In genomic region chr7:101363734-101364374, GRCh38 we compare ENCODE assay signal across 9 cellular contexts. TPM values are rescaled to one million over a fixed set of nuclear protein-coding genes. Genes with fewer than 3 reads are reported as not detected.
DNase-seq lines count a peak whose midpoint lies in the region; ATAC-seq and TF ChIP-seq lines count a peak whose summit lies in the region.
"Had no signal": no experiment of that assay in that cellular context is flagged by ENCODE, and none has a peak within 500 bp of the region (broad histone marks: within the 10 kb centered on the region; RNA-seq: fewer than 3 reads in every experiment).

No MANE protein-coding gene starts in this region.

- peak overlapping the region; percentile 81 for H3K4me2 ChIP-seq in OCI-LY3 (ENCODE audit: low read length)

- H3K27me3 ChIP-seq in OCI-LY3 (ENCODE audit: low read depth, low read length): peaks cover 10% of the 10 kb centered on the region

- H3K9ac ChIP-seq in OCI-LY3 (ENCODE audit: low read length): peak overlapping the region; percentile 44; the same call in 1 of the 2 replicates

- TF ChIP-seq CTCF in OCI-LY3 (IDR thresholded peaks at IDR 0.05; ENCODE audit: low read depth, low read length) (peak; percentile 77), neural crest cell (conservative IDR thresholded peaks at IDR 0.05) (peak; percentile 99)

- H3K9me3 ChIP-seq in OCI-LY3 (ENCODE audit: insufficient read depth, low read length): no peaks in the 10 kb centered on the region

- H3K4me3 ChIP-seq in OCI-LY3 (ENCODE audit: low read length): peak overlapping the region; percentile 73

- no peak overlapping the region for H3K27ac ChIP-seq in OCI-LY3 (ENCODE audit: low read length)

- H3K36me3 ChIP-seq in OCI-LY3 (replicated peaks; ENCODE audit: low read depth, low read length): no peaks in the 10 kb centered on the region

- intact Hi-C loops in activated T-helper 2 cell treated with anti-CD3 and anti-CD28 coated beads, Interferon-gamma antibody, Interleukin-2, Interleukin-4, amounts not matched to agents 10 μg/mL and 5 μg/mL and 100 μg/mL, durations not matched to agents 14 hours and 24 hours and 36 hours (cut with micrococcal nuclease): loop anchor here (1.0 to 5.0 kb wide), 2 partner anchors 78 to 143 kb away; no protein-coding TSS in a partner anchor

- H3K4me1 ChIP-seq in OCI-LY3 (ENCODE audit: low read length): peaks cover 18% of the 10 kb centered on the region

- H3K27me3 Mint-ChIP-seq in activated T-helper 2 cell treated with anti-CD3 and anti-CD28 coated beads, Interferon-gamma antibody, Interleukin-2, Interleukin-4, amounts not matched to agents 10 μg/mL and 5 μg/mL and 100 μg/mL, durations not matched to agents 14 hours and 24 hours and 36 hours (ENCODE audit: low read depth): peaks cover 27% of the 10 kb centered on the region
- H3K27me3 Mint-ChIP-seq in neural crest cell (ENCODE audit: low read depth): peaks cover 6% of the 10 kb centered on the region
- peaks cover 18% of the 10 kb centered on the region for H3K27me3 Mint-ChIP-seq in stimulated activated naive CD8-positive, alpha-beta T cell treated with anti-CD3 and anti-CD28 coated beads, Interleukin-15, Interleukin-2, amounts not matched to agents 100 ng/mL and 50 ng/mL, for 24 hours

- H3K9me3 Mint-ChIP-seq in activated T-helper 2 cell treated with anti-CD3 and anti-CD28 coated beads, Interferon-gamma antibody, Interleukin-2, Interleukin-4, amounts not matched to agents 10 μg/mL and 5 μg/mL and 100 μg/mL, durations not matched to agents 14 hours and 24 hours and 36 hours: no peaks in the 10 kb centered on the region
- H3K9me3 Mint-ChIP-seq in neural crest cell: no peaks in the 10 kb centered on the region
- H3K9me3 Mint-ChIP-seq in stimulated activated naive CD8-positive, alpha-beta T cell treated with anti-CD3 and anti-CD28 coated beads, Interleukin-15, Interleukin-2, amounts not matched to agents 100 ng/mL and 50 ng/mL, for 24 hours: no peaks in the 10 kb centered on the region

- H3K27ac Mint-ChIP-seq in activated T-helper 2 cell treated with anti-CD3 and anti-CD28 coated beads, Interferon-gamma antibody, Interleukin-2, Interleukin-4, amounts not matched to agents 10 μg/mL and 5 μg/mL and 100 μg/mL, durations not matched to agents 14 hours and 24 hours and 36 hours: no peak overlapping the region
- no peak overlapping the region for H3K27ac Mint-ChIP-seq in neural crest cell (ENCODE audit: unreplicated experiment)
- no peak overlapping the region for H3K27ac Mint-ChIP-seq in stimulated activated naive CD8-positive, alpha-beta T cell treated with anti-CD3 and anti-CD28 coated beads, Interleukin-15, Interleukin-2, amounts not matched to agents 100 ng/mL and 50 ng/mL, for 24 hours

- no peaks in the 10 kb centered on the region for H3K79me2 ChIP-seq in OCI-LY3 (ENCODE audit: low read length)

- no peak overlapping the region for H3K4me3 Mint-ChIP-seq in activated T-helper 2 cell treated with anti-CD3 and anti-CD28 coated beads, Interferon-gamma antibody, Interleukin-2, Interleukin-4, amounts not matched to agents 10 μg/mL and 5 μg/mL and 100 μg/mL, durations not matched to agents 14 hours and 24 hours and 36 hours (ENCODE audit: low read depth)
- H3K4me3 Mint-ChIP-seq in neural crest cell: peak overlapping the region; percentile 85
- peak overlapping the region; percentile 13 for H3K4me3 Mint-ChIP-seq in stimulated activated naive CD8-positive, alpha-beta T cell treated with anti-CD3 and anti-CD28 coated beads, Interleukin-15, Interleukin-2, amounts not matched to agents 100 ng/mL and 50 ng/mL, for 24 hours

- H4K20me1 ChIP-seq in OCI-LY3 (ENCODE audit: insufficient read depth, low read length): no peaks in the 10 kb centered on the region

- H3K36me3 Mint-ChIP-seq in activated T-helper 2 cell treated with anti-CD3 and anti-CD28 coated beads, Interferon-gamma antibody, Interleukin-2, Interleukin-4, amounts not matched to agents 10 μg/mL and 5 μg/mL and 100 μg/mL, durations not matched to agents 14 hours and 24 hours and 36 hours (ENCODE audit: low read depth): no peaks in the 10 kb centered on the region
- H3K36me3 Mint-ChIP-seq in neural crest cell (ENCODE audit: low read depth): peaks cover 8% of the 10 kb centered on the region
- H3K36me3 Mint-ChIP-seq in stimulated activated naive CD8-positive, alpha-beta T cell treated with anti-CD3 and anti-CD28 coated beads, Interleukin-15, Interleukin-2, amounts not matched to agents 100 ng/mL and 50 ng/mL, for 24 hours (ENCODE audit: low read depth): no peaks in the 10 kb centered on the region

- H2AFZ ChIP-seq in OCI-LY3 (ENCODE audit: low read depth, low read length): peak overlapping the region; percentile 96; the same call in 1 of the 2 replicates

- H3K4me1 Mint-ChIP-seq in activated T-helper 2 cell treated with anti-CD3 and anti-CD28 coated beads, Interferon-gamma antibody, Interleukin-2, Interleukin-4, amounts not matched to agents 10 μg/mL and 5 μg/mL and 100 μg/mL, durations not matched to agents 14 hours and 24 hours and 36 hours (ENCODE audit: low read depth): peaks cover 17% of the 10 kb centered on the region
- H3K4me1 Mint-ChIP-seq in neural crest cell: peaks cover 24% of the 10 kb centered on the region
- H3K4me1 Mint-ChIP-seq in stimulated activated naive CD8-positive, alpha-beta T cell treated with anti-CD3 and anti-CD28 coated beads, Interleukin-15, Interleukin-2, amounts not matched to agents 100 ng/mL and 50 ng/mL, for 24 hours (ENCODE audit: low read depth): peaks cover 16% of the 10 kb centered on the region

- ATAC-seq in HG02642 (IDR thresholded peaks at IDR 0.05; ENCODE audit: poor library complexity, unreplicated experiment): peak; percentile 76
- ATAC-seq in HG02588 (IDR thresholded peaks at IDR 0.05; ENCODE audit: unreplicated experiment): no peak

- peak; percentile 55 for DNase-seq in DMS79 treated with DMSO at 0.1 percent for 48 hours (lab: John Stamatoyannopoulos, UW)
- peak; percentile 60 for DNase-seq in activated T-helper 2 cell treated with anti-CD3 and anti-CD28 coated beads, Interferon-gamma antibody, Interleukin-2, Interleukin-4, amounts not matched to agents 10 μg/mL and 5 μg/mL and 100 μg/mL, durations not matched to agents 14 hours and 24 hours and 36 hours (ENCODE audit: low spot score)
- DNase-seq in fibroblast of the conjunctiva (ENCODE audit: low read depth): peak; percentile 33
- DNase-seq in neural crest cell (ENCODE audit: low read depth, low spot score): peak; percentile 72

RNA-seq across cellular contexts. Expression of gene COL26A1, which starts 1.2 kb away (rescaled TPM):
- total RNA-seq in activated T-helper 2 cell treated with anti-CD3 and anti-CD28 coated beads, Interferon-gamma antibody, Interleukin-2, Interleukin-4, amounts not matched to agents 10 μg/mL and 5 μg/mL and 100 μg/mL, durations not matched to agents 14 hours and 24 hours and 36 hours: 0.11 and 0.16 TPM in 2 replicates
- total RNA-seq in neural crest cell: 38.3 and 39.2 TPM in 2 replicates
- total RNA-seq: pulmonary artery endothelial cell had no signal

RNA-seq across cellular contexts. Expression of gene IFT22, which starts 42.2 kb away (rescaled TPM):
- 4.5 and 5.3 TPM in 2 replicates for total RNA-seq in activated T-helper 2 cell treated with anti-CD3 and anti-CD28 coated beads, Interferon-gamma antibody, Interleukin-2, Interleukin-4, amounts not matched to agents 10 μg/mL and 5 μg/mL and 100 μg/mL, durations not matched to agents 14 hours and 24 hours and 36 hours
- total RNA-seq in neural crest cell: 48.0 and 54.3 TPM in 2 replicates

Comparison
In these comparisons a context has a peak if more than half of its experiments do, and no peak if none do; other contexts are left out.
1. RNA of gene COL26A1, which starts 1.2 kb away (total RNA-seq): 38.3 to 39.2 TPM in neural crest cell; 0.11 to 0.16 TPM in activated T-helper 2 cell treated with anti-CD3 and anti-CD28 coated beads, Interferon-gamma antibody, Interleukin-2, Interleukin-4, amounts not matched to agents 10 μg/mL and 5 μg/mL and 100 μg/mL, durations not matched to agents 14 hours and 24 hours and 36 hours; every median in the first group is over 10 times any median in the second.
2. Peak in every context shown above with its lines, with median percentiles within 50 percentile points of each other: DNase-seq.